Comparison of ENCODE assay signal across 9 cellular contexts in the genomic region with DNA sequence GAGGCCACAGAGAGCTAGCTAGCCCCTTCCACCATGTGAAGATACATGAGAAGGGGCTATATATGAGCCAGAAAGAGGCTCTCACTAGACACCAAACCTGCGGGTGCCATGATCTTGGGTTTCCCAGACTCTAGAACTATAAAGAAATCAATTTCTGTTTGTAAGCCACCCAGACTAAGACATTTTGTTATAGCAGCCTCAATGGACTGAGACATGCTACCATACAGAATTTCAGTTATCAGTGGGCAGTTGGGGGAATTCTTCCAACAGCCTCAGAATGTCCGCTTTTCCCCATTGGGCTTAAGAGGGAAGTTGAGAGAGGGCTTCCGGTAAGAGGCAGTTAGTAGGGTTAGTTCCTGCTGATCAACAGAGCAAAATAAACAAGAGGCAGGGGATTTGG. TPM values are rescaled to one million over a fixed set of nuclear protein-coding genes. Genes with fewer than 3 reads are reported as not detected.
"Had no signal": no experiment of that assay in that cellular context is flagged by ENCODE, and none has a peak within 500 bp of the region (broad histone marks: within the 10 kb centered on the region; RNA-seq: fewer than 3 reads in every experiment).

No MANE protein-coding gene starts in this region.

- H3K27ac ChIP-seq: HL-60, KMS-11 had no signal

- FAIRE-seq: HTR-8/SVneo had no signal

- H3K9ac ChIP-seq: KMS-11 had no signal

- H3K36me3 Mint-ChIP-seq: IgD-negative memory B cell had no signal

- H3K27ac Mint-ChIP-seq: IgD-negative memory B cell had no signal

- DNase-seq: IMR-90, KBM-7, KG1 had no signal

- H3K4me3 Mint-ChIP-seq: IgD-negative memory B cell had no signal

- H3K4me2 ChIP-seq: KMS-11 had no signal

RNA-seq across cellular contexts. Expression of a gene that starts 39.2 kb away (rescaled TPM):
- total RNA-seq: HT-29, HT1080, IMR-90 had no signal
- polyA plus RNA-seq: IgD-negative memory B cell, IMR-90 had no signal
